Comparison of ENCODE assay signal across 9 cellular contexts in genomic region chr5:150763023-150763793, GRCh38. TPM values are rescaled to one million over a fixed set of nuclear protein-coding genes. Genes with fewer than 3 reads are reported as not detected.
A peak's percentile ranks its signal among the peaks of the same experiment; 100 is the strongest.
DNase-seq lines count a peak whose midpoint lies in the region; ATAC-seq and TF ChIP-seq lines count a peak whose summit lies in the region.
"Had no signal": no experiment of that assay in that cellular context is flagged by ENCODE, and none has a peak within 500 bp of the region (broad histone marks: within the 10 kb centered on the region; RNA-seq: fewer than 3 reads in every experiment).

No MANE protein-coding gene starts in this region.

- no peak overlapping the region for H2AFZ ChIP-seq in MM.1S (ENCODE audit: low read length)

- H3K9me3 ChIP-seq in adipocyte (ENCODE audit: control insufficient read depth, low read length) = no peaks in the 10 kb centered on the region
- no peaks in the 10 kb centered on the region for H3K9me3 ChIP-seq in MM.1S (replicated peaks; ENCODE audit: insufficient read depth, low read length)

- H3K9me2 ChIP-seq in MM.1S (replicated peaks; ENCODE audit: insufficient read depth, low read length) = no peaks in the 10 kb centered on the region

- ATAC-seq in left lobe of liver = peak; percentile 11
- ATAC-seq in GM21619 (IDR thresholded peaks at IDR 0.05; ENCODE audit: unreplicated experiment) = no peak
- no peak for ATAC-seq in HG02981 (IDR thresholded peaks at IDR 0.05; ENCODE audit: unreplicated experiment)

- H3K4me2 ChIP-seq in MM.1S (ENCODE audit: low read depth, low read length) = no peak overlapping the region

- H3K36me3 ChIP-seq in adipocyte (ENCODE audit: control insufficient read depth, insufficient read depth, low read length, severe bottlenecking) (no peaks in the 10 kb centered on the region), MM.1S (replicated peaks; ENCODE audit: insufficient read depth, low read length) (no peaks in the 10 kb centered on the region)

- H3K4me1 ChIP-seq in adipocyte (ENCODE audit: control insufficient read depth, insufficient read depth, low read length) (peaks cover 38% of the 10 kb centered on the region), MM.1S (ENCODE audit: low read length) (peaks cover 4% of the 10 kb centered on the region; the same call in 1 of the 2 replicates)

- peaks cover 1% of the 10 kb centered on the region for H3K79me2 ChIP-seq in MM.1S (ENCODE audit: low read length)

- TF ChIP-seq CTCF in AG10803 (conservative IDR thresholded peaks at IDR 0.05; ENCODE audit: low read length) (no peak), MM.1S (IDR thresholded peaks at IDR 0.05; ENCODE audit: low read length) (no peak)

- no peaks in the 10 kb centered on the region for H3K27me3 ChIP-seq in adipocyte (replicated peaks; ENCODE audit: control insufficient read depth, insufficient read depth, low read length)
- no peaks in the 10 kb centered on the region for H3K27me3 ChIP-seq in MM.1S (replicated peaks; ENCODE audit: insufficient read depth, low read length)

- no peak overlapping the region for H3K4me3 ChIP-seq in AG10803 (ENCODE audit: low read length)
- H3K4me3 ChIP-seq in adipocyte (ENCODE audit: low read length) = peak overlapping the region; percentile 51
- H3K4me3 ChIP-seq in MM.1S (ENCODE audit: low read length) = no peak overlapping the region

- H3F3A ChIP-seq in MM.1S (ENCODE audit: insufficient read depth, low read length) = peaks cover 1% of the 10 kb centered on the region; the same call in 1 of the 2 replicates

- H3K27ac ChIP-seq in MM.1S (ENCODE audit: low read length) = no peak overlapping the region

- no peaks in the 10 kb centered on the region for H4K20me1 ChIP-seq in MM.1S (ENCODE audit: insufficient read depth, low read length)

- DNase-seq in AG10803 (ENCODE audit: low read depth) (peak; percentile 81), MV-4-11 (lab: John Stamatoyannopoulos, UW) (peak; percentile 98), adipocyte (ENCODE audit: low read depth) (peak; percentile 72), left lobe of liver (ENCODE audit: low spot score) (peak; percentile 67), MM.1S (no peak)
- no peak for DNase-seq in stimulated activated CD4-positive, alpha-beta T cell treated with anti-CD3 and anti-CD28 coated beads, Interleukin-4, amount 100 ng/mL, for 1 hour
- DNase-seq: activated B cell treated with CpG ODN at 0.5 μM for 24 hours had no signal

- peak overlapping the region; percentile 73 for H3K9ac ChIP-seq in adipocyte (ENCODE audit: low read length)
- H3K9ac ChIP-seq in MM.1S (ENCODE audit: low read length) = no peak overlapping the region

RNA-seq across cellular contexts. Expression of gene DCTN4, which starts 4.4 kb away (rescaled TPM):
- 23.1 TPM for total RNA-seq in left lobe of liver

RNA-seq across cellular contexts. Expression of gene SMIM3, which starts 15.3 kb away (rescaled TPM):
- total RNA-seq in left lobe of liver = 3.6 TPM

Comparison
In these comparisons a context has a peak if more than half of its experiments do, and no peak if none do; other contexts are left out.
1. DNase-seq: peak in AG10803 (single experiment), MV-4-11 (single experiment), adipocyte (single experiment) and left lobe of liver (single experiment); none in MM.1S (single experiment) and stimulated activated CD4-positive, alpha-beta T cell treated with anti-CD3 and anti-CD28 coated beads, Interleukin-4, amount 100 ng/mL, for 1 hour (single experiment).